Comparison of ENCODE assay signal across 14 cellular contexts in the genomic region with DNA sequence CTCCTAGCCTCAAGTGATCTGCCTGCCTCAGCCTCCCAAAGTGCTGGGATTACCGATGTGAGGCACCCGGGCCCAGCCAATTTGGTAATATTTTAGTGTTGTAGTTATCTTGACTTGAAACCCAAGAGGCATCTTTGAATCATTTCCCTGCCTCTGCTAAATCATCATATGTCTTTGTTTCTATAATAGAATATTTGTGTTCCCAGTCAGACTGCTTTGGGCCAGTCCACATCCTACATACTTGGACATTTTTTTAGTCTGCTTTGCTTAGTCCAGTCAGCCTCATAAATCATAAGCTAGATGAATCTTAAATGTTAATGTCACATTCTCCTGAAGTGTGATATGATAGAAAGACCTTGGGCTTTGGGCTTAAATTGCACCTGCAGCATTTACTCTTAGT. TPM values are rescaled to one million over a fixed set of nuclear protein-coding genes. Genes with fewer than 3 reads are reported as not detected.
DNase-seq lines count a peak whose midpoint lies in the region; ATAC-seq lines count a peak whose summit lies in the region.
"Had no signal": no experiment of that assay in that cellular context is flagged by ENCODE, and none has a peak within 500 bp of the region (broad histone marks: within the 10 kb centered on the region; RNA-seq: fewer than 3 reads in every experiment).

No MANE protein-coding gene starts in this region.

- ATAC-seq in stimulated activated naive CD8-positive, alpha-beta T cell treated with anti-CD3 and anti-CD28 coated beads, Interleukin-15, amount 100 ng/mL, for 72 hours = no peak
- no peak for ATAC-seq in activated T-helper 17 cell treated with anti-CD3 and anti-CD28 coated beads, Interleukin-2, amount 50 U/mL, for 72 hours (replicated peaks)
- ATAC-seq: esophagus mucosa had no signal

- H3K36me3 Mint-ChIP-seq in stimulated activated naive CD8-positive, alpha-beta T cell treated with anti-CD3 and anti-CD28 coated beads, Interleukin-15, Interleukin-2, amounts not matched to agents 100 ng/mL and 50 ng/mL, for 24 hours (ENCODE audit: low read depth) = peaks cover 67% of the 10 kb centered on the region
- H3K36me3 Mint-ChIP-seq in activated T-helper 17 cell treated with anti-CD3 and anti-CD28 coated beads, Interleukin-2, amount 50 U/mL, for 72 hours (ENCODE audit: low read depth) = peaks cover 92% of the 10 kb centered on the region
- H3K36me3 Mint-ChIP-seq in immature natural killer cell = peaks cover 4 to 8% (median 7%) of the 10 kb centered on the region in 3 donors

- H3K4me1 Mint-ChIP-seq in stimulated activated naive CD8-positive, alpha-beta T cell treated with anti-CD3 and anti-CD28 coated beads, Interleukin-15, Interleukin-2, amounts not matched to agents 100 ng/mL and 50 ng/mL, for 24 hours (ENCODE audit: low read depth) = peaks cover 89% of the 10 kb centered on the region
- H3K4me1 Mint-ChIP-seq in stimulated activated naive CD8-positive, alpha-beta T cell treated with anti-CD3 and anti-CD28 coated beads, Interleukin-15, amount 100 ng/mL, for 72 hours = peaks cover 71% of the 10 kb centered on the region
- peaks cover 62% of the 10 kb centered on the region for H3K4me1 Mint-ChIP-seq in activated T-helper 17 cell treated with anti-CD3 and anti-CD28 coated beads, Interleukin-2, amount 50 U/mL, for 72 hours
- peaks cover 70 to 97% of the 10 kb centered on the region in 2 donors for H3K4me1 Mint-ChIP-seq in immature natural killer cell

- H3K27ac Mint-ChIP-seq in stimulated activated naive CD8-positive, alpha-beta T cell treated with anti-CD3 and anti-CD28 coated beads, Interleukin-15, Interleukin-2, amounts not matched to agents 100 ng/mL and 50 ng/mL, for 24 hours = no peak overlapping the region
- no peak overlapping the region for H3K27ac Mint-ChIP-seq in stimulated activated naive CD8-positive, alpha-beta T cell treated with anti-CD3 and anti-CD28 coated beads, Interleukin-15, amount 100 ng/mL, for 72 hours
- H3K27ac Mint-ChIP-seq in activated T-helper 17 cell treated with anti-CD3 and anti-CD28 coated beads, Interleukin-2, amount 50 U/mL, for 72 hours = peak overlapping the region; percentile 99
- H3K27ac Mint-ChIP-seq in immature natural killer cell = peak overlapping the region in 5 of 6 donors; percentile 18 to 92 (median 72)

- peaks cover 19% of the 10 kb centered on the region for H3K9me3 Mint-ChIP-seq in stimulated activated naive CD8-positive, alpha-beta T cell treated with anti-CD3 and anti-CD28 coated beads, Interleukin-15, Interleukin-2, amounts not matched to agents 100 ng/mL and 50 ng/mL, for 24 hours
- H3K9me3 Mint-ChIP-seq in stimulated activated naive CD8-positive, alpha-beta T cell treated with anti-CD3 and anti-CD28 coated beads, Interleukin-15, amount 100 ng/mL, for 72 hours = peaks cover 9 to 21% of the 10 kb centered on the region in 2 donors
- H3K9me3 Mint-ChIP-seq in activated T-helper 17 cell treated with anti-CD3 and anti-CD28 coated beads, Interleukin-2, amount 50 U/mL, for 72 hours = peaks cover 4% of the 10 kb centered on the region
- peaks cover 0 to 4% (median under 1%) of the 10 kb centered on the region in 6 donors for H3K9me3 Mint-ChIP-seq in immature natural killer cell

- DNase-seq in stimulated activated naive CD8-positive, alpha-beta T cell treated with anti-CD3 and anti-CD28 coated beads, Interleukin-15, amount 100 ng/mL, for 72 hours = no peak
- DNase-seq in immature natural killer cell (no peak), H4 (ENCODE audit: low spot score) (no peak), NCI-H1092 (lab: John Stamatoyannopoulos, UW) (no peak), SHP77 treated with DMSO at 0.1 percent for 48 hours (lab: John Stamatoyannopoulos, UW) (no peak)
- DNase-seq in activated effector memory CD4-positive, alpha-beta T cell treated with Interleukin-2 at 50 U/mL for 16 hours = no peak
- DNase-seq: DMS79; NCI-H2029 treated with DMSO at 0.1 percent for 48 hours; stimulated activated CD4-positive, alpha-beta T cell treated with anti-CD3 and anti-CD28 coated beads, Interleukin-12 subunit alpha, Interleukin-12 subunit beta, amount 100 ng/mL, for 4 hours; upper lobe of left lung had no signal

- H3K4me3 Mint-ChIP-seq in stimulated activated naive CD8-positive, alpha-beta T cell treated with anti-CD3 and anti-CD28 coated beads, Interleukin-15, Interleukin-2, amounts not matched to agents 100 ng/mL and 50 ng/mL, for 24 hours = peak overlapping the region; percentile 3
- peak overlapping the region in 1 of 2 donors; percentile 42 for H3K4me3 Mint-ChIP-seq in stimulated activated naive CD8-positive, alpha-beta T cell treated with anti-CD3 and anti-CD28 coated beads, Interleukin-15, amount 100 ng/mL, for 72 hours
- peak overlapping the region; percentile 99 for H3K4me3 Mint-ChIP-seq in activated T-helper 17 cell treated with anti-CD3 and anti-CD28 coated beads, Interleukin-2, amount 50 U/mL, for 72 hours
- no peak overlapping the region for H3K4me3 Mint-ChIP-seq in immature natural killer cell

- peaks cover 3% of the 10 kb centered on the region for H3K27me3 Mint-ChIP-seq in stimulated activated naive CD8-positive, alpha-beta T cell treated with anti-CD3 and anti-CD28 coated beads, Interleukin-15, Interleukin-2, amounts not matched to agents 100 ng/mL and 50 ng/mL, for 24 hours
- H3K27me3 Mint-ChIP-seq in stimulated activated naive CD8-positive, alpha-beta T cell treated with anti-CD3 and anti-CD28 coated beads, Interleukin-15, amount 100 ng/mL, for 72 hours = no peaks in the 10 kb centered on the region
- no peaks in the 10 kb centered on the region for H3K27me3 Mint-ChIP-seq in activated T-helper 17 cell treated with anti-CD3 and anti-CD28 coated beads, Interleukin-2, amount 50 U/mL, for 72 hours
- H3K27me3 Mint-ChIP-seq in immature natural killer cell (ENCODE audit: low read depth in 3 of 3) = peaks cover 4 to 7% (median 6%) of the 10 kb centered on the region in 3 donors
- H3K27me3 Mint-ChIP-seq: activated naive CD8-positive, alpha-beta T cell had no signal

RNA-seq across cellular contexts. Expression of gene STAM, which starts 5.9 kb away (rescaled TPM):
- 10 to 100 TPM; 27.0 to 35.4 TPM for total RNA-seq in activated T-helper 17 cell treated with anti-CD3 and anti-CD28 coated beads, Interleukin-2, amount 50 U/mL, for 72 hours
- 1 to 10 TPM; 7.3 to 10.0 (median 7.9) TPM for polyA plus RNA-seq in immature natural killer cell
- total RNA-seq in H4 (2014; rRNA removed; shearing (Covaris generic)) = 9.3 and 15.3 TPM in 2 replicates

RNA-seq across cellular contexts. Expression of gene HACD1, which starts 32.7 kb away (rescaled TPM):
- 1 to 10 TPM; 1.6 to 3.5 TPM for total RNA-seq in activated T-helper 17 cell treated with anti-CD3 and anti-CD28 coated beads, Interleukin-2, amount 50 U/mL, for 72 hours
- polyA plus RNA-seq in immature natural killer cell = 1 to 10 TPM in 2 of 3 donors, under 1 TPM in 1; 0.47 to 5.3 (median 1.9) TPM
- 21.7 and 35.5 TPM in 2 replicates for total RNA-seq in H4 (2014; rRNA removed; shearing (Covaris generic))

Comparison
In these comparisons a context has a peak if more than half of its experiments do, and no peak if none do; other contexts are left out.
1. H3K27ac Mint-ChIP-seq: peak in activated T-helper 17 cell treated with anti-CD3 and anti-CD28 coated beads, Interleukin-2, amount 50 U/mL, for 72 hours (single experiment) and immature natural killer cell (5 of 6); none in stimulated activated naive CD8-positive, alpha-beta T cell treated with anti-CD3 and anti-CD28 coated beads, Interleukin-15, Interleukin-2, amounts not matched to agents 100 ng/mL and 50 ng/mL, for 24 hours (single experiment) and stimulated activated naive CD8-positive, alpha-beta T cell treated with anti-CD3 and anti-CD28 coated beads, Interleukin-15, amount 100 ng/mL, for 72 hours (0 of 2).
2. H3K4me3 Mint-ChIP-seq: peak in stimulated activated naive CD8-positive, alpha-beta T cell treated with anti-CD3 and anti-CD28 coated beads, Interleukin-15, Interleukin-2, amounts not matched to agents 100 ng/mL and 50 ng/mL, for 24 hours (single experiment) and activated T-helper 17 cell treated with anti-CD3 and anti-CD28 coated beads, Interleukin-2, amount 50 U/mL, for 72 hours (single experiment); none in immature natural killer cell (0 of 5).